8 cellular contexts compared by ENCODE assay signal in the genomic region with DNA sequence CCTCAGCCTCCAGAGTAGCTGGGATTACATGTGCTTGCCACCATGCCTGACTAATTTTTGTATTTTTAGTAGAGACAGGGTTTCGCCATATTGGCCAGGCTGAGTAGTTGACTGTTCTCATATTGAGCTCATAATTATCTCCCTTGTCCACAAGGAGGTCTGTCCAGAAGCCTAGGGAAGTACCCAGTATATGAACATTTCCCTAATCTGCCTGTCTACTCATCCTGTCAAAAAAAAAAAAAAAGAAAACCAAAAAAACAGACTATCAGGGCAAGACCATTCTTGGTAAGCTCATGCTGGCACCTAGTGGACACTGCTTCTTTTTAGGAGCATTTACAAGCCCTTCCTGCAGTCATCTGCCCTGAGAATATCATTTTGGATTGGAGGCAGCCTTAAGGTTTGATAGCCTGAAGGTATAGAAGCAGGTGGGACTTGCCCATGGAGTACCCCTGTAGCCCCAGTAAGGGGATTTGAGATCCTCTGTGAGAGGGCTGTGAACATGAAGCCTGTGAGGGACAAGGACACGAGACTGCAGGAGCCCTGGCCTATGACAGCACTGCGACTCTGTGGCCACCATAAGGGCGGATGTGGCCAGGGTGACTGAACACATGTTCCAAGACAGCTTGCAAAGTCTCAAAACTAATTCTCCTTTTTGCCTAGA. TPM values are rescaled to one million over a fixed set of nuclear protein-coding genes. Genes with fewer than 3 reads are reported as not detected.
A peak's percentile ranks its signal among the peaks of the same experiment; 100 is the strongest.
DNase-seq lines count a peak whose midpoint lies in the region; ATAC-seq, FAIRE-seq and TF ChIP-seq lines count a peak whose summit lies in the region.

No MANE protein-coding gene starts in this region.

- peak; percentile 49 for ATAC-seq in GM21367 (IDR thresholded peaks at IDR 0.05; ENCODE audit: unreplicated experiment)
- ATAC-seq in HG03571 (IDR thresholded peaks at IDR 0.05; ENCODE audit: unreplicated experiment) = peak; percentile 80

- no peak overlapping the region for H3K4me3 ChIP-seq in left ventricle myocardium inferior

- no peak for FAIRE-seq in RCC 7860 (lab: Jason Lieb, UNC)

- peak; percentile 81 for DNase-seq in EL
- peak; percentile 40 for DNase-seq in RCC 7860 (ENCODE audit: low spot score)
- peak; percentile 47 for DNase-seq in activated gamma-delta T cell treated with anti-CD3 and anti-CD28 coated beads, Interleukin-2, amount 50 U/mL, for 16 hours (ENCODE audit: low read depth)
- DNase-seq in left ventricle myocardium inferior = peak; percentile 26
- DNase-seq in stimulated activated CD8-positive, alpha-beta memory T cell treated with anti-CD3 and anti-CD28 coated beads, Interleukin-12 subunit alpha, Interleukin-12 subunit beta, amount 100 ng/mL, for 4 hours (ENCODE audit: low read depth) = peak; percentile 62
- no peak for DNase-seq in mesenteric fat pad (ENCODE audit: low spot score)

- peak; percentile 50 for TF ChIP-seq CTCF in left ventricle myocardium inferior (IDR thresholded peaks at IDR 0.05; ENCODE audit: borderline replicate concordance)

- intact Hi-C loops in left ventricle myocardium inferior (cut with micrococcal nuclease) = no loop called here

- peaks cover 8% of the 10 kb centered on the region for H3K4me1 ChIP-seq in left ventricle myocardium inferior

- peak overlapping the region; percentile 48 for H3K27ac ChIP-seq in left ventricle myocardium inferior (replicated peaks)

- no peaks in the 10 kb centered on the region for H3K36me3 ChIP-seq in left ventricle myocardium inferior

- peaks cover 10% of the 10 kb centered on the region for H3K27me3 ChIP-seq in left ventricle myocardium inferior (ENCODE audit: low read depth)

- H3K9me3 ChIP-seq in left ventricle myocardium inferior (replicated peaks) = no peaks in the 10 kb centered on the region

RNA-seq across cellular contexts. Expression of a gene that starts 10.8 kb away (rescaled TPM):
- 8.4 TPM for total RNA-seq in left ventricle myocardium inferior
- total RNA-seq in mesenteric fat pad = 16.2 TPM

RNA-seq across cellular contexts. Expression of a gene that starts 17.4 kb away (rescaled TPM):
- total RNA-seq in left ventricle myocardium inferior (0.33 TPM), mesenteric fat pad (0.48 TPM)

RNA-seq across cellular contexts. Expression of a gene that starts 27.4 kb away (rescaled TPM):
- total RNA-seq in left ventricle myocardium inferior = 13.0 TPM
- 26.5 TPM for total RNA-seq in mesenteric fat pad

RNA-seq across cellular contexts. Expression of a gene that starts 31.7 kb away (rescaled TPM):
- total RNA-seq in left ventricle myocardium inferior (0.11 TPM), mesenteric fat pad (not detected)
